In the genomic region with DNA sequence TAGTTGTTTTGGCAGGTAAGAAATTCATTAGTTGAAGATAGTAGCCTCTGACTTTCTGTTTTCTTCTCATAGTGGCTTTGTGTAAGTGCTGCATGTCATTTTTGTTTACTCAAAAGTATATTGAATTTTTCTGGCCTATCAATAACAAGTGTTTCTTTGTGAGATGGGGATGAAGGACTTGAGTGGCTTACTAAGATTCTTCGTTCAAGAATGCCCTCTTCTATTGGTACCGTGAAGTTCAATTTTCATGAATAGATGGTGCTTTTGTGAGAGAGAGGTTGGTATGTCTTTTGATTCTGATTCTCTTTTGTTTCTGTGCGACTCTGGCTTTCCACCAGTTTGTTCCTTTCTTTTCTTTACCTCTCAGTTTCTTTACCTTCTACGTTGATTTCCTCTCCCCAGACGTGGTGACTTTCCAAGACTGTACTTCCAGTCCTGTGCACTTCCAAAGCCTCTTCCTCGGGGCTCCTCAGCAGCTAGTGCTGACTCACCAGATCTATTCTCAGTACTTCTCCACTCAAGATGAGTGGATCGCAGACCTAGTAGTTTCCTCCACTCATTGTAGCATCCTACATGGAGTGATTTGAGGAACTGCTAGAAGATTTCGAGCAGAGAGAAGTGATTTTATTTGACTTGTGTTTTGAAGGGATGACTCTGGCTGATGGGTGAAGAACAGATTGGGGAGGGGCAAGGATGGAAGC, we compare ENCODE assay signal across 15 cellular contexts.
"Had no signal": no experiment of that assay in that cellular context is flagged by ENCODE, and none has a peak within 500 bp of the region (broad histone marks: within the 10 kb centered on the region; RNA-seq: fewer than 3 reads in every experiment).

No MANE protein-coding gene starts in this region.

- H3K27ac Mint-ChIP-seq: activated naive CD4-positive, alpha-beta T cell treated with anti-CD3 and anti-CD28 coated beads, Interleukin-2, amount 50 U/mL, for 24 hours; stimulated activated naive B cell treated with anti-CD40 and anti-IgM and Interleukin-4, amounts not matched to agents 10 μg/mL and 1 μg/mL and 100 μg/mL, for 72 hours; T-cell had no signal

- ATAC-seq: esophagus mucosa; stimulated activated naive B cell treated with anti-CD40 and anti-IgM and Interleukin-4, amounts not matched to agents 10 μg/mL and 1 μg/mL and 100 μg/mL, for 72 hours; T-cell had no signal

- H3K9me3 ChIP-seq: pancreas, uterus had no signal

- H3K4me1 Mint-ChIP-seq: activated naive CD4-positive, alpha-beta T cell treated with anti-CD3 and anti-CD28 coated beads, Interleukin-2, amount 50 U/mL, for 24 hours had no signal

- H3K4me1 ChIP-seq: pancreas, tibial nerve, uterus had no signal

- H3K36me3 Mint-ChIP-seq: activated naive CD4-positive, alpha-beta T cell treated with anti-CD3 and anti-CD28 coated beads, Interleukin-2, amount 50 U/mL, for 24 hours; stimulated activated naive B cell treated with anti-CD40 and anti-IgM and Interleukin-4, amounts not matched to agents 10 μg/mL and 1 μg/mL and 100 μg/mL, for 72 hours; T-cell had no signal

- H3K4me3 ChIP-seq: pancreas, tibial nerve, uterus had no signal

- H3K9me3 Mint-ChIP-seq: activated naive CD4-positive, alpha-beta T cell treated with anti-CD3 and anti-CD28 coated beads, Interleukin-2, amount 50 U/mL, for 24 hours; T-cell had no signal

- H3K4me3 Mint-ChIP-seq: activated naive CD4-positive, alpha-beta T cell treated with anti-CD3 and anti-CD28 coated beads, Interleukin-2, amount 50 U/mL, for 24 hours; stimulated activated naive B cell treated with anti-CD40 and anti-IgM and Interleukin-4, amounts not matched to agents 10 μg/mL and 1 μg/mL and 100 μg/mL, for 72 hours; T-cell had no signal

- H3K36me3 ChIP-seq: pancreas, tibial nerve, uterus had no signal

- DNase-seq: activated CD4-positive, alpha-beta T cell treated with anti-CD3 and anti-CD28 coated beads, Interleukin-2, amount 50 U/mL, for 4 hours; activated CD4-positive, CD25-positive, alpha-beta regulatory T cell treated with anti-CD3 and anti-CD28 coated beads, Interleukin-2, amount 50 U/mL, for 72 hours; activated effector memory CD4-positive, alpha-beta T cell treated with Interleukin-2 at 50 U/mL for 16 hours; activated T-cell treated with anti-CD3 and anti-CD28 coated beads, Interleukin-2, amount 50 U/mL, for 1 hour; caudate nucleus; kidney glomerular epithelial cell; pancreas; stimulated activated CD4-positive, alpha-beta T cell treated with anti-CD3 and anti-CD28 coated beads, Interleukin-2, amount 100 ng/mL, for 48 hours; stimulated activated naive B cell treated with anti-CD40 and anti-IgM and Interleukin-4, amounts not matched to agents 10 μg/mL and 1 μg/mL and 100 μg/mL, for 72 hours; T-cell; T-helper 9 cell; uterus had no signal

- H3K27me3 ChIP-seq: tibial nerve, uterus had no signal

- H3K27ac ChIP-seq: pancreas, tibial nerve, uterus had no signal
